In the genomic region with DNA sequence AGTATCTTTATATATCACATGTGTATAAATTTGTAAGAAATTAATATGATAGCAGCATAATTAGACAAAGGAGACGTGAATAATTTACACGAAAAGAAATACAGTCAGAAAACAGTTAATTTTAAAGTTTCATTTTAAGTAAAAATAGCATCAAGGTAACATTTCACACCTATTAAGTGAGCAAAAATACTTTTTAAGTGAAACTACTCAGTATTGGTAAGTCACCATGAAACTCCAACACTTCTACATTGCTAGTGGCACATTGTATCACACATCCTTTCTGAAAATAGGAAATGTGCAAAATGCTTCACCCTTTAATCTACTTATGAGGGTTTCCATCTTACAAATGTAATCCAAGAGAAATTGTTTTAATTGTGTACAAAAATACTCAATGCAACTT, we compare ENCODE assay signal across 1 cellular context.
TF ChIP-seq lines count a peak whose summit lies in the region.

No MANE protein-coding gene starts in this region.

TF ChIP-seq in IMR-90, 13 proteins besides CTCF, POLR2A, EP300 and RAD21 (continued from another document):
- no peak for TF ChIP-seq USF2 (IDR thresholded peaks at IDR 0.05; ENCODE audit: low read depth, low read length)
- TF ChIP-seq SMC3 (IDR thresholded peaks at IDR 0.05; ENCODE audit: low read depth, low read length) = no peak
- no peak for TF ChIP-seq BHLHE40 (IDR thresholded peaks at IDR 0.05; ENCODE audit: low read depth, low read length)
- TF ChIP-seq FOS (IDR thresholded peaks at IDR 0.05; ENCODE audit: low read depth, low read length) = no peak
- no peak for TF ChIP-seq NFE2L2 (IDR thresholded peaks at IDR 0.05; ENCODE audit: low read depth, low read length)
- TF ChIP-seq MXI1 (IDR thresholded peaks at IDR 0.05; ENCODE audit: borderline replicate concordance, low read depth, low read length) = no peak
- no peak for TF ChIP-seq RFX5 (IDR thresholded peaks at IDR 0.05; ENCODE audit: low read depth, low read length)
- TF ChIP-seq RCOR1 (IDR thresholded peaks at IDR 0.05; ENCODE audit: insufficient replicate concordance, low read length) = no peak
- no peak for TF ChIP-seq MAFK (IDR thresholded peaks at IDR 0.05; ENCODE audit: low read depth, low read length)
